ENCODE assay signal across 24 cellular contexts in the genomic region with DNA sequence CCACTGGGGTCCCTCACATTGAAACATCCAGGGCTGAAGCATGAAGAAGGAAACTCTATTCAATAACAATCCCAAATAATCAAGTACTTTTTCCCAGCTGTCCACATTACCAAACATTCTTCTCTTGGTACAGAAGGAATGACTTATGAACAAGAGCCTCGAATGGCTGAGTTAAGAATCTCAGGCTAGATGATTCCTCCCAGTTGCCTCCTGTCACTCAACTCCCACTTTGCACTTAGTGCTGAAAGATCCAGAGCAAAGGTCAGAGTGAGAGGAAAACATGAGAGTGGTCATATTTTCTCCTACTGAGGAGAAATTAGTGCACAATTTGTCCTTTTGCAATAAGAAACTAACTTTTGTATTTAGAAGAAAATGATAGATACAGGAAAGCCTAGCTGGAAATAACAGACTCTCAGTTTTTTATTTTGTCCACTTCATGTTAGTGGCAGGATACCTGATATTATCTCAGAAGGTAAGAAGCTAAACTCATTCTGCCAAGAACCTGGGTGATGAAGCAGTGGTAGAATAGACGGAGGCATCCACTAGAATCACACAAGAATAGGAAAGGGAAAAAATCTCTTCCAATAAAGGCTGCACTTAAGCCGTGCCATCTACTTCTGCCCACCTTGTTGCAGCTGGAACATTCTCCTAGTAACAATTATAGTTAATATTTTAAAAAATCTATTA. TPM values are rescaled to one million over a fixed set of nuclear protein-coding genes. Genes with fewer than 3 reads are reported as not detected.
DNase-seq lines count a peak whose midpoint lies in the region; ATAC-seq, FAIRE-seq and TF ChIP-seq lines count a peak whose summit lies in the region.
"Had no signal": no experiment of that assay in that cellular context is flagged by ENCODE, and none has a peak within 500 bp of the region (broad histone marks: within the 10 kb centered on the region; RNA-seq: fewer than 3 reads in every experiment).

No MANE protein-coding gene starts in this region.

- H3K27me3 ChIP-seq in cardiac muscle cell: no peaks in the 10 kb centered on the region
- H3K27me3 ChIP-seq in left ventricle myocardium inferior (ENCODE audit: low read depth): no peaks in the 10 kb centered on the region
- H3K27me3 ChIP-seq in osteoblast (ENCODE audit: insufficient read depth, low read length): peaks cover 21% of the 10 kb centered on the region

- no peak for ATAC-seq in GM21360 (IDR thresholded peaks at IDR 0.05; ENCODE audit: unreplicated experiment)
- ATAC-seq: Right ventricle myocardium inferior had no signal

- intact Hi-C loops in left ventricle myocardium inferior (cut with micrococcal nuclease): no loop called here

- H3K79me2 ChIP-seq in osteoblast (ENCODE audit: insufficient read depth, low read length): no peaks in the 10 kb centered on the region

- no peak overlapping the region for H3K4me2 ChIP-seq in osteoblast (ENCODE audit: insufficient read depth, low read length)

- TF ChIP-seq CTCF in cardiac muscle cell (IDR thresholded peaks at IDR 0.05; ENCODE audit: low read depth, low read length): no peak
- no peak for TF ChIP-seq CTCF in left ventricle myocardium inferior (IDR thresholded peaks at IDR 0.05; ENCODE audit: borderline replicate concordance)
- TF ChIP-seq CTCF in choroid plexus epithelial cell (conservative IDR thresholded peaks at IDR 0.05; ENCODE audit: low read depth, low read length): no peak
- no peak for TF ChIP-seq CTCF in osteoblast (IDR thresholded peaks at IDR 0.05; ENCODE audit: extremely low read depth, low read depth, low read length)

- H3K27ac ChIP-seq in cardiac muscle cell (peak overlapping the region; percentile 63), left ventricle myocardium inferior (replicated peaks) (no peak overlapping the region), osteoblast (ENCODE audit: low read depth, low read length) (no peak overlapping the region)
- H3K27ac ChIP-seq: GM23248, HL-60 had no signal

- DNase-seq in cardiac muscle cell (ENCODE audit: low read depth in 1 of 2, low spot score in 1 of 2) (peak in 1 of 2 donors; percentile 59), left ventricle myocardium inferior (no peak), choroid plexus epithelial cell (ENCODE audit: low read depth) (peak; percentile 11), osteoblast (ENCODE audit: insufficient read length, low spot score, missing footprints) (peak; percentile 15), pons (ENCODE audit: low spot score) (no peak), GM19239 (ENCODE audit: insufficient read length, low spot score) (no peak), DMS153 (lab: John Stamatoyannopoulos, UW) (no peak)
- DNase-seq: 8988T, GDM1, GM23248, Kasumi-1, NCI-H1092 treated with DMSO at 0.1 percent for 48 hours, NCI-H2081, NCI-H510A, NCI-H774 had no signal

- H3K4me3 ChIP-seq in cardiac muscle cell (no peak overlapping the region), left ventricle myocardium inferior (no peak overlapping the region), choroid plexus epithelial cell (ENCODE audit: low read depth, low read length) (no peak overlapping the region), osteoblast (ENCODE audit: insufficient read depth, low read length) (no peak overlapping the region)
- H3K4me3 ChIP-seq: GM23248, HAP-1 had no signal

- no peak for FAIRE-seq in GM19239 (lab: Jason Lieb, UNC)
- FAIRE-seq: RCC 7860 had no signal

- H2AFZ ChIP-seq in osteoblast (ENCODE audit: low read length): no peak overlapping the region
- H2AFZ ChIP-seq: GM23248 had no signal

- H3K36me3 ChIP-seq in cardiac muscle cell: no peaks in the 10 kb centered on the region
- H3K36me3 ChIP-seq in left ventricle myocardium inferior: no peaks in the 10 kb centered on the region
- no peaks in the 10 kb centered on the region for H3K36me3 ChIP-seq in osteoblast (ENCODE audit: insufficient read depth, low read length)

- H4K20me1 ChIP-seq in osteoblast (ENCODE audit: insufficient read depth, low read length): no peaks in the 10 kb centered on the region

- H3K9me3 ChIP-seq in cardiac muscle cell (ENCODE audit: low read depth): no peaks in the 10 kb centered on the region
- no peaks in the 10 kb centered on the region for H3K9me3 ChIP-seq in left ventricle myocardium inferior (replicated peaks)
- H3K9me3 ChIP-seq in osteoblast (ENCODE audit: low read depth, low read length): no peaks in the 10 kb centered on the region
- H3K9me3 ChIP-seq: HAP-1 had no signal

- H3K4me1 ChIP-seq in cardiac muscle cell (ENCODE audit: low read depth) (peaks cover 36% of the 10 kb centered on the region), left ventricle myocardium inferior (peaks cover 14% of the 10 kb centered on the region), osteoblast (ENCODE audit: insufficient read depth, low read length) (no peaks in the 10 kb centered on the region)
- H3K4me1 ChIP-seq: HAP-1 had no signal

RNA-seq across cellular contexts. Expression of gene GADL1, which starts 46.2 kb away (rescaled TPM):
- 10.8 and 13.5 TPM in 2 replicates for total RNA-seq in cardiac muscle cell
- 15.6 and 16.9 TPM in 2 replicates for polyA plus RNA-seq in cardiac muscle cell
- total RNA-seq in left ventricle myocardium inferior: 0.11 TPM
- total RNA-seq in osteoblast: not detected in 2 replicates
- total RNA-seq: Daoy, GM23248, OCI-LY7, Right ventricle myocardium inferior had no signal
- polyA plus RNA-seq: AG04450, CD14-positive monocyte, GM23248 had no signal

Comparison
In these comparisons a context has a peak if more than half of its experiments do, and no peak if none do; other contexts are left out.
1. RNA of gene GADL1, which starts 46.2 kb away (total RNA-seq): 10.8 to 13.5 TPM in cardiac muscle cell; 0.11 TPM in left ventricle myocardium inferior (single experiment) and not detected in osteoblast; every median in the first group is over 10 times any median in the second.
2. DNase-seq: peak in choroid plexus epithelial cell (single experiment) and osteoblast (single experiment); none in left ventricle myocardium inferior (single experiment), pons (single experiment), GM19239 (single experiment) and DMS153 (single experiment).